Comparison of ENCODE assay signal across 14 cellular contexts in genomic region chr1:89971600-89971999, GRCh38. TPM values are rescaled to one million over a fixed set of nuclear protein-coding genes. Genes with fewer than 3 reads are reported as not detected.
A peak's percentile ranks its signal among the peaks of the same experiment; 100 is the strongest.
DNase-seq lines count a peak whose midpoint lies in the region; ATAC-seq and TF ChIP-seq lines count a peak whose summit lies in the region.
"Had no signal": no experiment of that assay in that cellular context is flagged by ENCODE, and none has a peak within 500 bp of the region (broad histone marks: within the 10 kb centered on the region; RNA-seq: fewer than 3 reads in every experiment).

No MANE protein-coding gene starts in this region.

- no peak overlapping the region for H3K4me3 Mint-ChIP-seq in endodermal cell

- TF ChIP-seq CTCF in WERI-Rb-1 (IDR thresholded peaks at IDR 0.05; ENCODE audit: low read depth, low read length) (no peak), endodermal cell (conservative IDR thresholded peaks at IDR 0.05) (no peak)

- H3K27me3 ChIP-seq in mesendoderm (ENCODE audit: insufficient read depth, low read length, poor library complexity) (no peaks in the 10 kb centered on the region), WERI-Rb-1 (ENCODE audit: insufficient read depth, low read depth, severe bottlenecking) (no peaks in the 10 kb centered on the region), endodermal cell (ENCODE audit: control insufficient read depth, insufficient read depth, low read length, poor library complexity, severe bottlenecking) (no peaks in the 10 kb centered on the region)
- H3K27me3 ChIP-seq: suprapubic skin had no signal

- H4K5ac ChIP-seq in mesendoderm (ENCODE audit: low read length), result no peak overlapping the region

- in situ Hi-C loops in KBM-7 (cut with MboI; ENCODE audit: low pct_unique_long_range_greater_than_20kb, low sequenced_read_pairs), result loop anchor here (25.0 kb wide), 1 partner anchor 159 kb away; the partner anchor contains the start of gene LRRC8D

- H3K4ac ChIP-seq in mesendoderm (ENCODE audit: low read depth, low read length), result no peak overlapping the region

- H3K4me1 ChIP-seq in mesendoderm (ENCODE audit: control insufficient read depth, low read depth, low read length), result peaks cover 6% of the 10 kb centered on the region
- peaks cover 5% of the 10 kb centered on the region for H3K4me1 ChIP-seq in endodermal cell (ENCODE audit: control insufficient read depth, insufficient read depth, low read length)
- H3K4me1 ChIP-seq: Caco-2 had no signal

- peak overlapping the region; percentile 15 for H3K56ac ChIP-seq in mesendoderm (ENCODE audit: low read length)

- peaks cover 3% of the 10 kb centered on the region for H3K27me3 Mint-ChIP-seq in endodermal cell (ENCODE audit: insufficient read depth)

- H3K36me3 ChIP-seq in mesendoderm (ENCODE audit: control insufficient read depth, insufficient read depth, low read length), result no peaks in the 10 kb centered on the region
- no peaks in the 10 kb centered on the region for H3K36me3 ChIP-seq in WERI-Rb-1
- no peaks in the 10 kb centered on the region for H3K36me3 ChIP-seq in endodermal cell (ENCODE audit: control insufficient read depth, insufficient read depth, low read length)
- H3K36me3 ChIP-seq: suprapubic skin had no signal

- H3K36me3 Mint-ChIP-seq in endodermal cell (ENCODE audit: low read depth), result no peaks in the 10 kb centered on the region

- no peak overlapping the region for H2BK15ac ChIP-seq in mesendoderm (replicated peaks; ENCODE audit: low read depth)

- H2BK120ac ChIP-seq in mesendoderm (ENCODE audit: low read depth, low read length), result no peak overlapping the region

- no peak overlapping the region for H3K4me2 ChIP-seq in mesendoderm (ENCODE audit: low read length)

- DNase-seq in mesendoderm (no peak), retina (no peak), WERI-Rb-1 (no peak), KBM-7 (no peak), endodermal cell (no peak)
- DNase-seq: activated CD4-positive, alpha-beta T cell treated with anti-CD3 and anti-CD28 coated beads for 4 hours; activated effector memory CD4-positive, alpha-beta T cell treated with anti-CD3 and anti-CD28 coated beads, Interleukin-2, amount 50 U/mL, for 16 hours; Caco-2; NCI-H187 treated with DMSO at 0.1 percent for 48 hours had no signal

- H3K18ac ChIP-seq in mesendoderm (ENCODE audit: low read length), result no peak overlapping the region

- peaks cover 32% of the 10 kb centered on the region for H3K4me1 Mint-ChIP-seq in endodermal cell

- no peak overlapping the region for H2BK5ac ChIP-seq in mesendoderm (ENCODE audit: low read length)

- no peak overlapping the region for H2AK5ac ChIP-seq in mesendoderm (ENCODE audit: low read length)

- H3K27ac ChIP-seq in mesendoderm (ENCODE audit: low read depth, low read length) (no peak overlapping the region), WERI-Rb-1 (no peak overlapping the region), endodermal cell (ENCODE audit: low read depth, low read length) (no peak overlapping the region)
- H3K27ac ChIP-seq: suprapubic skin had no signal

- no peaks in the 10 kb centered on the region for H3K79me1 ChIP-seq in mesendoderm (ENCODE audit: low read length)

- no peak overlapping the region for H3K23ac ChIP-seq in mesendoderm (ENCODE audit: low read length)

- no peak overlapping the region for H3K4me3 ChIP-seq in mesendoderm (ENCODE audit: low read length)
- no peak overlapping the region for H3K4me3 ChIP-seq in WERI-Rb-1 (ENCODE audit: low read depth, low read length)
- no peak overlapping the region for H3K4me3 ChIP-seq in endodermal cell (ENCODE audit: low read length)
- H3K4me3 ChIP-seq: suprapubic skin had no signal

- no peak overlapping the region for H3K9ac ChIP-seq in mesendoderm (ENCODE audit: low read length)
- H3K9ac ChIP-seq in endodermal cell (ENCODE audit: extremely low read depth, low read length, poor library complexity, severe bottlenecking), result no peak overlapping the region

- H3K27ac Mint-ChIP-seq in endodermal cell, result no peak overlapping the region
- H3K27ac Mint-ChIP-seq: progenitor cell of endocrine pancreas had no signal

- H3K9me3 ChIP-seq in WERI-Rb-1 (ENCODE audit: severe bottlenecking), result no peaks in the 10 kb centered on the region
- no peaks in the 10 kb centered on the region for H3K9me3 ChIP-seq in endodermal cell (ENCODE audit: control insufficient read depth, low read length)
- H3K9me3 ChIP-seq: Caco-2, suprapubic skin had no signal

- no peak overlapping the region for H4K8ac ChIP-seq in mesendoderm (ENCODE audit: low read depth, low read length)

- no peaks in the 10 kb centered on the region for H3K9me3 Mint-ChIP-seq in endodermal cell

- WGBS in mesendoderm (ENCODE audit: extremely low coverage, insufficient coverage, low lambda C conversion rate), result no CpG with 5 or more reads among the region's 1 CpG
- 69% methylated on average over 1 of the region's 1 CpG; no CpG with 5 or more reads in 1 of the 2 experiments for WGBS in endodermal cell (ENCODE audit: insufficient coverage in 1 of 2, insufficient read length in 1 of 2), 2 experiments

- ATAC-seq in GM18907 (IDR thresholded peaks at IDR 0.05; ENCODE audit: unreplicated experiment) (peak; percentile 74), GM21825 (IDR thresholded peaks at IDR 0.05; ENCODE audit: unreplicated experiment) (peak; percentile 91), HG03460 (IDR thresholded peaks at IDR 0.05; ENCODE audit: unreplicated experiment) (peak; percentile 87)

- no peaks in the 10 kb centered on the region for H3K79me2 ChIP-seq in mesendoderm (ENCODE audit: control insufficient read depth, insufficient read depth, low read length)

RNA-seq across cellular contexts. Expression of gene ZNF326, which starts 23.3 kb away (rescaled TPM):
- polyA plus RNA-seq in mesendoderm (2013, experiment 1 of 2), result 38.4 TPM
- 37.5 TPM for polyA plus RNA-seq in mesendoderm (2013, experiment 2 of 2)
- total RNA-seq in endodermal cell, result 10 to 100 TPM; 31.0 to 36.4 TPM
- 27.8 TPM for polyA plus RNA-seq in endodermal cell (2013, experiment 1 of 2)
- 28.0 TPM for polyA plus RNA-seq in endodermal cell (2013, experiment 2 of 2)
